In the genomic region with DNA sequence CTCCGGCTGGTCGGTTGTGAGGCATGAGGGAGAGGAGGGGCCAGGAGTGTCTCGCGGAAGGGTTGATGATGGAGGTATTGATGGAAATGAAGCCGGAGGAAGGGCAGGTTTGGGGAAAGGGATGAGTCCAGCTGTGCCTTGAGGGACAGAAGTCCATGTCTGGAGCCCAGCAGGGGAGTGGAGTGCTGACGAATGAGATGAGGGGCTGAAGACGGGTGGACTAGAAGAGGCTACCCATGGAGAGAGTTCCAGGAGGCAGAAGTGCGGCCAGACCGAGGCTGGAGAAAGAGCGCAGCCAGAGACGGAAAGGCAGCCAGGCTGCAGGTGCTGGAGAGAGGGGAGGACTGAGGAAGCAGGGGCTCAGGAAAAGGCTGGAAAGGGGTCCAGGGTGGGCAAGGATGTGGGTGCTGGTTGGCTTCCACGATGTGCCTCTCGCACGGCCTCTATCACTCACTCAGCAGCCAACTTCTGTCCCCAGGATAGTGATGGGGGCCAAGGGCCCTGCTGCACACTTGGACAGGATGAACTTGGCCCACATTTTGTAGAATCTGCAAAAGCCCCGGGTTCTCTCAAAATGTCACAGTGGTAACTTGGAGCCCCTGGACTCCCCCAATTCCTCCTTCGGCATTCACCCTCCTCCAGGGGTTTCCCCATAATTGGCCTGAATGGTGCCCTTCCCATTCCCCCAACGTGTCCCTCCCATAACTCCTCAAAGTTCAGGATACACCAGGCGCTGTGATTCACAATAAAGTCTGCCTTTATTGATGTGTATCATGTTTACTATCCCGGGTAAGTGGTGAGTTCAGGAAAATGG, we compare ENCODE assay signal across 8 cellular contexts. TPM values are rescaled to one million over a fixed set of nuclear protein-coding genes. Genes with fewer than 3 reads are reported as not detected.
DNase-seq lines count a peak whose midpoint lies in the region; ATAC-seq and TF ChIP-seq lines count a peak whose summit lies in the region.

No MANE protein-coding gene starts in this region.

- H3K9me3 ChIP-seq in RWPE2 (ENCODE audit: severe bottlenecking) (no peaks in the 10 kb centered on the region), psoas muscle (no peaks in the 10 kb centered on the region)

- H3K36me3 ChIP-seq in RWPE2 (ENCODE audit: low read depth) = peaks cover 38% of the 10 kb centered on the region
- H3K36me3 ChIP-seq in psoas muscle (ENCODE audit: insufficient read depth in 1 of 2, low read depth in 1 of 2) = peaks cover 0 to 28% of the 10 kb centered on the region in 2 donors

- H3K4me1 ChIP-seq in RWPE2 (ENCODE audit: insufficient read depth, poor library complexity, severe bottlenecking) (peaks cover 14% of the 10 kb centered on the region), psoas muscle (peaks cover 11% of the 10 kb centered on the region)

- intact Hi-C loops in psoas muscle (cut with DNase I) = loop anchor here in 1 of 2 donors (5.0 kb wide), 1 partner anchor 167 kb away; no protein-coding TSS in a partner anchor

- peak overlapping the region; percentile 88 for H3K27ac ChIP-seq in RWPE2 (ENCODE audit: poor library complexity, severe bottlenecking)
- peak overlapping the region; percentile 82 for H3K27ac ChIP-seq in psoas muscle

- ATAC-seq in GM18498 (IDR thresholded peaks at IDR 0.05; ENCODE audit: unreplicated experiment) = peak; percentile 7
- ATAC-seq in RWPE2 (ENCODE audit: low read depth) = peak; percentile 13
- peak; percentile 3 to 7 (median 4) for ATAC-seq in psoas muscle
- ATAC-seq in HG02981 (IDR thresholded peaks at IDR 0.05; ENCODE audit: unreplicated experiment) = no peak

- H3K27me3 ChIP-seq in RWPE2 (ENCODE audit: insufficient read depth, poor library complexity, severe bottlenecking) = no peaks in the 10 kb centered on the region
- no peaks in the 10 kb centered on the region for H3K27me3 ChIP-seq in psoas muscle (ENCODE audit: insufficient read depth in 3 of 3, low read length in 2 of 3)

- WGBS in psoas muscle, 3 donors = 41 to 47% (median 43%) methylated on average over 19 of the region's 19 CpGs

- TF ChIP-seq CTCF in RWPE2 (IDR thresholded peaks at IDR 0.05; ENCODE audit: poor library complexity, severe bottlenecking) = no peak
- TF ChIP-seq CTCF in fibroblast of pulmonary artery (IDR thresholded peaks at IDR 0.05; ENCODE audit: low read length, missing control alignments) = no peak
- no peak for TF ChIP-seq CTCF in psoas muscle (IDR thresholded peaks at IDR 0.05)

- H3K4me3 ChIP-seq in RWPE2 (ENCODE audit: severe bottlenecking) (peak overlapping the region; percentile 71), fibroblast of pulmonary artery (replicated peaks; ENCODE audit: low read depth, low read length) (peak overlapping the region; percentile 86), psoas muscle (peak overlapping the region; percentile 82)

- DNase-seq in RWPE2 (ENCODE audit: low spot score) (no peak), fibroblast of pulmonary artery (ENCODE audit: low read depth) (no peak), psoas muscle (no peak), DMS153 (lab: John Stamatoyannopoulos, UW) (no peak), DMS 273 (lab: John Stamatoyannopoulos, UW; ENCODE audit: unreplicated experiment) (no peak)
- DNase-seq in stimulated activated CD4-positive, alpha-beta T cell treated with anti-CD3 and anti-CD28 coated beads, Interleukin-2, amount 100 ng/mL, for 24 hours = no peak

RNA-seq across cellular contexts. Expression of gene EIF6, which starts 0.6 kb away (rescaled TPM):
- 10 to 100 TPM; 44.3 to 65.5 (median 52.6) TPM for total RNA-seq in psoas muscle
- 100 to 1,000 TPM in 1 of 3 donors, 10 to 100 TPM in 2; 63.0 to 169 (median 71.1) TPM for polyA plus RNA-seq in psoas muscle

RNA-seq across cellular contexts. Expression of gene FAM83C, which starts 7.0 kb away (rescaled TPM):
- not detected for total RNA-seq in psoas muscle
- polyA plus RNA-seq in psoas muscle = under 1 TPM; 0.04 to 0.07 (median 0.04) TPM

RNA-seq across cellular contexts. Expression of gene MMP24OS, which starts 7.3 kb away (rescaled TPM):
- 10 to 100 TPM; 25.1 to 40.6 (median 27.2) TPM for total RNA-seq in psoas muscle
- 10 to 100 TPM; 10.4 to 22.5 (median 19.3) TPM for polyA plus RNA-seq in psoas muscle

RNA-seq across cellular contexts. Expression of gene MMP24, which starts 58.7 kb away (rescaled TPM):
- total RNA-seq in psoas muscle = under 1 TPM in 3 of 4 donors, not detected in 1; 0.17 to 0.27 (median 0.20) TPM
- under 1 TPM; 0.01 to 0.07 (median 0.04) TPM for polyA plus RNA-seq in psoas muscle
